ENCODE assay signal across 8 cellular contexts in genomic region chr11:22192642-22193347, GRCh38. TPM values are rescaled to one million over a fixed set of nuclear protein-coding genes. Genes with fewer than 3 reads are reported as not detected.
DNase-seq lines count a peak whose midpoint lies in the region; ATAC-seq and TF ChIP-seq lines count a peak whose summit lies in the region.

Gene ANO5 (plus strand): TSS chr11:22193085. CDS start chr11:22193493, 408 bp downstream.

- peak; percentile 59 for ATAC-seq in HG03039 (IDR thresholded peaks at IDR 0.05; ENCODE audit: unreplicated experiment)
- no peak for ATAC-seq in stimulated activated naive CD8-positive, alpha-beta T cell treated with anti-CD3 and anti-CD28 coated beads, Interleukin-15, Interleukin-2, amounts not matched to agents 100 U/mL and 50 U/mL, for 24 hours

- TF ChIP-seq RAD21 in liver (IDR thresholded peaks at IDR 0.05): no peak

- peaks cover 0 to 23% (median 10%) of the 10 kb centered on the region in 4 donors for H3K4me1 ChIP-seq in liver (ENCODE audit: control insufficient read depth in 4 of 4, insufficient read depth in 4 of 4, low read length in 3 of 4)

- DNase-seq in stimulated activated CD4-positive, alpha-beta T cell treated with anti-CD3 and anti-CD28 coated beads, Interleukin-15, amount 100 ng/mL, for 24 hours: peak; percentile 8
- no peak for DNase-seq in stimulated activated CD4-positive, alpha-beta T cell treated with anti-CD3 and anti-CD28 coated beads, Interleukin-4, amount 100 ng/mL, for 4 hours
- peak; percentile 40 for DNase-seq in NCI-H82 treated with DMSO at 0.1 percent for 48 hours (lab: John Stamatoyannopoulos, UW; ENCODE audit: unreplicated experiment)
- DNase-seq in stimulated activated naive CD8-positive, alpha-beta T cell treated with anti-CD3 and anti-CD28 coated beads, Interleukin-15, Interleukin-2, amounts not matched to agents 100 U/mL and 50 U/mL, for 24 hours: peak; percentile 6
- DNase-seq in stimulated activated CD4-positive, alpha-beta T cell treated with anti-CD3 and anti-CD28 coated beads, Interleukin-4, amount 100 ng/mL, for 24 hours: no peak

- peak within 1 kb of the TSS; percentile 46 to 53 for H3K27ac ChIP-seq in liver (ENCODE audit: low read depth in 1 of 2, low read length in 2 of 2)

- peaks cover 11% of the 10 kb centered on the region for H3K36me3 Mint-ChIP-seq in dendritic cell treated with granulocyte-macrophage colony-stimulating factor and Interleukin-4, amounts not matched to agents 40 ng/mL and 50 ng/mL, for 4 days (ENCODE audit: low read depth)

- H3K9me3 ChIP-seq in liver (ENCODE audit: control insufficient read depth in 4 of 4, low read length in 3 of 4): no peaks in the 10 kb centered on the region

- H3K27ac Mint-ChIP-seq in dendritic cell treated with granulocyte-macrophage colony-stimulating factor and Interleukin-4, amounts not matched to agents 40 ng/mL and 50 ng/mL, for 4 days: peak within 1 kb of the TSS; percentile 84

- intact Hi-C loops in dendritic cell treated with granulocyte-macrophage colony-stimulating factor and Interleukin-4, amounts not matched to agents 40 ng/mL and 50 ng/mL, for 4 days (cut with micrococcal nuclease): no loop called here

- peaks cover 26% of the 10 kb centered on the region for H3K4me1 Mint-ChIP-seq in dendritic cell treated with granulocyte-macrophage colony-stimulating factor and Interleukin-4, amounts not matched to agents 40 ng/mL and 50 ng/mL, for 4 days (ENCODE audit: low read depth)

- peaks cover 30% of the 10 kb centered on the region for H3K27me3 Mint-ChIP-seq in dendritic cell treated with granulocyte-macrophage colony-stimulating factor and Interleukin-4, amounts not matched to agents 40 ng/mL and 50 ng/mL, for 4 days

- WGBS in liver: under 1% methylated on average over 56 of the region's 56 CpGs

- TF ChIP-seq CTCF in liver (IDR thresholded peaks at IDR 0.05; ENCODE audit: low read depth, low read length, missing input control): no peak

- H3K9me3 Mint-ChIP-seq in dendritic cell treated with granulocyte-macrophage colony-stimulating factor and Interleukin-4, amounts not matched to agents 40 ng/mL and 50 ng/mL, for 4 days: no peaks in the 10 kb centered on the region

- H3K36me3 ChIP-seq in liver (ENCODE audit: control insufficient read depth in 4 of 4, insufficient read depth in 3 of 4, low read depth in 1 of 4, low read length in 3 of 4): no peaks in the 10 kb centered on the region

- H3K9ac ChIP-seq in liver (ENCODE audit: low read depth in 1 of 2, low read length in 2 of 2): peak within 1 kb of the TSS; percentile 45 to 49

- H3K4me3 Mint-ChIP-seq in dendritic cell treated with granulocyte-macrophage colony-stimulating factor and Interleukin-4, amounts not matched to agents 40 ng/mL and 50 ng/mL, for 4 days: peak within 1 kb of the TSS; percentile 98

- no peaks in the 10 kb centered on the region for H3K27me3 ChIP-seq in liver (ENCODE audit: control insufficient read depth in 4 of 4, insufficient read depth in 4 of 4, low read length in 3 of 4)

- peak within 1 kb of the TSS; percentile 62 to 82 (median 75) for H3K4me3 ChIP-seq in liver (ENCODE audit: low read depth in 1 of 3, low read length in 3 of 3)

TF ChIP-seq in liver, 16 proteins besides CTCF, POLR2A, EP300 and RAD21:
- TF ChIP-seq GABPA (IDR thresholded peaks at IDR 0.05 in 1 of 2, conservative IDR thresholded peaks at IDR 0.05 in 1 of 2): no peak
- TF ChIP-seq JUND (IDR thresholded peaks at IDR 0.05): no peak
- no peak for TF ChIP-seq TAF1 (conservative IDR thresholded peaks at IDR 0.05)
- no peak for TF ChIP-seq RXRA (IDR thresholded peaks at IDR 0.05)
- no peak for TF ChIP-seq ZBTB33 (IDR thresholded peaks at IDR 0.05)
- no peak for TF ChIP-seq SP1 (IDR thresholded peaks at IDR 0.05)
- TF ChIP-seq HNF4G (IDR thresholded peaks at IDR 0.05): no peak
- TF ChIP-seq MAX (IDR thresholded peaks at IDR 0.05): no peak
- TF ChIP-seq YY1 (IDR thresholded peaks at IDR 0.05): peak; percentile 88
- TF ChIP-seq REST (IDR thresholded peaks at IDR 0.05): peak; percentile 56
TF ChIP-seq in liver: peak in this region for 2.

RNA-seq across cellular contexts. Expression of gene ANO5, which starts in this region (rescaled TPM):
- 1 to 10 TPM; 1.3 to 4.5 TPM for total RNA-seq in liver
- 1 to 10 TPM; 1.0 to 1.2 TPM for polyA plus RNA-seq in liver

Comparison
In these comparisons a context has a peak if more than half of its experiments do, and no peak if none do; other contexts are left out.
1. DNase-seq: peak in stimulated activated CD4-positive, alpha-beta T cell treated with anti-CD3 and anti-CD28 coated beads, Interleukin-15, amount 100 ng/mL, for 24 hours (single experiment), NCI-H82 treated with DMSO at 0.1 percent for 48 hours (single experiment) and stimulated activated naive CD8-positive, alpha-beta T cell treated with anti-CD3 and anti-CD28 coated beads, Interleukin-15, Interleukin-2, amounts not matched to agents 100 U/mL and 50 U/mL, for 24 hours (single experiment); none in stimulated activated CD4-positive, alpha-beta T cell treated with anti-CD3 and anti-CD28 coated beads, Interleukin-4, amount 100 ng/mL, for 4 hours (0 of 2) and stimulated activated CD4-positive, alpha-beta T cell treated with anti-CD3 and anti-CD28 coated beads, Interleukin-4, amount 100 ng/mL, for 24 hours (single experiment).